8 cellular contexts compared by ENCODE assay signal in genomic region chr18:35029770-35030169, GRCh38. TPM values are rescaled to one million over a fixed set of nuclear protein-coding genes. Genes with fewer than 3 reads are reported as not detected.
A peak's percentile ranks its signal among the peaks of the same experiment; 100 is the strongest.
DNase-seq lines count a peak whose midpoint lies in the region; ATAC-seq, FAIRE-seq and TF ChIP-seq lines count a peak whose summit lies in the region.

No MANE protein-coding gene starts in this region.

- intact Hi-C loops in HepG2 (cut with micrococcal nuclease; ENCODE audit: unreplicated experiment): loop anchor here (5.0 kb wide), 1 partner anchor 52 kb away; no protein-coding TSS in a partner anchor

- CTCF ChIA-PET in HepG2 (lab: Yijun Ruan, JAX; ENCODE audit: low intra/inter-chr PET ratio, low total read pairs): no interaction called here

- no peaks in the 10 kb centered on the region for H3K9me3 Mint-ChIP-seq in neural crest cell

- H3K4me1 ChIP-seq in liver (ENCODE audit: control insufficient read depth in 4 of 4, insufficient read depth in 4 of 4, low read length in 3 of 4) (peaks cover 2 to 21% (median 10%) of the 10 kb centered on the region in 4 donors), HepG2 (ENCODE audit: insufficient read depth, low read length) (peaks cover 33% of the 10 kb centered on the region), adipocyte (ENCODE audit: control insufficient read depth, insufficient read depth, low read length) (peaks cover 55% of the 10 kb centered on the region), foreskin keratinocyte (no peaks in the 10 kb centered on the region)

- FAIRE-seq in HepG2 (lab: Jason Lieb, UNC) (no peak), RCC 7860 (lab: Jason Lieb, UNC) (no peak)

- H3K36me3 ChIP-seq in liver (ENCODE audit: control insufficient read depth in 4 of 4, insufficient read depth in 3 of 4, low read depth in 1 of 4, low read length in 3 of 4): no peaks in the 10 kb centered on the region
- H3K36me3 ChIP-seq in HepG2 (replicated peaks in 1 of 2; ENCODE audit: control insufficient read depth in 1 of 2, insufficient read depth in 2 of 2, low read length in 2 of 2): no peaks in the 10 kb centered on the region; a peak in 1 of 5 replicates
- no peaks in the 10 kb centered on the region for H3K36me3 ChIP-seq in adipocyte (ENCODE audit: control insufficient read depth, insufficient read depth, low read length, severe bottlenecking)

- no peaks in the 10 kb centered on the region for H3K36me3 Mint-ChIP-seq in neural crest cell (ENCODE audit: low read depth)

- under 1% methylated on average over 3 of the region's 3 CpGs for WGBS in liver
- 92% methylated on average over 3 of the region's 3 CpGs for WGBS in HepG2 (ENCODE audit: low lambda C conversion rate)

- TF ChIP-seq CTCF in liver (IDR thresholded peaks at IDR 0.05; ENCODE audit: low read depth, low read length, missing input control): peak; percentile 42
- TF ChIP-seq CTCF in HepG2 (CRISPR knock-in tag; IDR thresholded peaks at IDR 0.05): no peak
- peak; percentile 28 for TF ChIP-seq CTCF in neural crest cell (conservative IDR thresholded peaks at IDR 0.05)
- no peak for TF ChIP-seq CTCF in foreskin keratinocyte (conservative IDR thresholded peaks at IDR 0.05)

- no peak for TF ChIP-seq POLR2A in HepG2 (IDR thresholded peaks at IDR 0.05; ENCODE audit: insufficient read depth in 1 of 2, low read depth in 2 of 2, low read length in 2 of 2)

- H3K4me3 Mint-ChIP-seq in neural crest cell: no peak overlapping the region

- no peaks in the 10 kb centered on the region for H3K79me2 ChIP-seq in HepG2 (ENCODE audit: insufficient read depth, low read length)

- peak in 1 of 2 donors; percentile 53 for TF ChIP-seq RAD21 in liver (IDR thresholded peaks at IDR 0.05)
- no peak for TF ChIP-seq RAD21 in HepG2 (CRISPR knock-in tag; IDR thresholded peaks at IDR 0.05)

- no peaks in the 10 kb centered on the region for H3K27me3 ChIP-seq in liver (ENCODE audit: control insufficient read depth in 4 of 4, insufficient read depth in 4 of 4, low read length in 3 of 4)
- H3K27me3 ChIP-seq in HepG2 (ENCODE audit: control insufficient read depth in 1 of 2, insufficient read depth in 2 of 2, low read length in 2 of 2): no peaks in the 10 kb centered on the region
- H3K27me3 ChIP-seq in adipocyte (replicated peaks; ENCODE audit: control insufficient read depth, insufficient read depth, low read length): no peaks in the 10 kb centered on the region
- peaks cover 3% of the 10 kb centered on the region for H3K27me3 ChIP-seq in foreskin keratinocyte

- DNase-seq in HepG2 (ENCODE audit: low spot score) (no peak), adipocyte (ENCODE audit: low read depth) (no peak), neural crest cell (ENCODE audit: low read depth, low spot score) (no peak), GOT3 (lab: John Stamatoyannopoulos, UW) (no peak), foreskin keratinocyte (no peak), RCC 7860 (ENCODE audit: low spot score) (no peak)

- H3K27ac ChIP-seq in liver (ENCODE audit: low read depth in 1 of 2, low read length in 2 of 2) (peak overlapping the region; percentile 49 to 71), HepG2 (ENCODE audit: extremely low read length, insufficient read depth, low read length) (no peak overlapping the region), foreskin keratinocyte (no peak overlapping the region)

- no peak overlapping the region for H3K4me2 ChIP-seq in HepG2 (ENCODE audit: low read depth, low read length)

- in situ Hi-C loops in HepG2 (cut with HindIII; ENCODE audit: extremely low pct_ligation_motif_present, low pct_unique_long_range_greater_than_20kb): no loop called here

- POLR2A ChIA-PET in HepG2 (lab: Yijun Ruan, JAX): interaction anchor here (1.3 kb wide), 1 partner anchor 11 kb away, joined by 4 read pairs; the partner anchor contains the start of gene MAPRE2

- H3K4me1 Mint-ChIP-seq in neural crest cell: peaks cover 8% of the 10 kb centered on the region

- BruUV-seq in HepG2 (replicated peaks; lab: Mats Ljungman, UMichigan): no TSS peak

- no peaks in the 10 kb centered on the region for H4K20me1 ChIP-seq in HepG2 (ENCODE audit: insufficient read depth, low read length)

- H3K9ac ChIP-seq in liver (ENCODE audit: low read depth in 1 of 2, low read length in 2 of 2): peak overlapping the region; percentile 49 to 78
- no peak overlapping the region for H3K9ac ChIP-seq in HepG2 (ENCODE audit: insufficient read depth, low read depth, low read length)
- H3K9ac ChIP-seq in adipocyte (ENCODE audit: low read length): peak overlapping the region; percentile 0

- ATAC-seq in HepG2: no peak
- peak; percentile 57 for ATAC-seq in HG03095 (IDR thresholded peaks at IDR 0.05; ENCODE audit: unreplicated experiment)
- ATAC-seq in foreskin keratinocyte: no peak

- no peak overlapping the region for H2AFZ ChIP-seq in HepG2 (ENCODE audit: low read length)

- H3K4me3 ChIP-seq in liver (ENCODE audit: low read depth in 1 of 3, low read length in 3 of 3) (peak overlapping the region; percentile 41 to 58 (median 56)), HepG2 (replicated peaks in 1 of 3; ENCODE audit: insufficient read depth in 1 of 3, low read depth in 2 of 3, low read length in 3 of 3) (no peak overlapping the region), adipocyte (ENCODE audit: low read length) (peak overlapping the region; percentile 49)

- no peak overlapping the region for H3K27ac Mint-ChIP-seq in neural crest cell (ENCODE audit: unreplicated experiment)

- H3K9me3 ChIP-seq in liver (ENCODE audit: control insufficient read depth in 4 of 4, low read length in 3 of 4): no peaks in the 10 kb centered on the region
- H3K9me3 ChIP-seq in HepG2 (ENCODE audit: low read length): no peaks in the 10 kb centered on the region
- H3K9me3 ChIP-seq in adipocyte (ENCODE audit: control insufficient read depth, low read length): no peaks in the 10 kb centered on the region

- TF ChIP-seq EP300 in HepG2 (IDR thresholded peaks at IDR 0.05; ENCODE audit: low read depth in 2 of 2, low read length in 2 of 2) (no peak), HepG2 (CRISPR knock-in tag; IDR thresholded peaks at IDR 0.05; ENCODE audit: borderline replicate concordance) (no peak)

- no peaks in the 10 kb centered on the region for H3K27me3 Mint-ChIP-seq in neural crest cell (ENCODE audit: low read depth)

TF ChIP-seq in liver, 16 proteins besides CTCF, POLR2A, EP300 and RAD21 (continues in another document):
- TF ChIP-seq YY1 (IDR thresholded peaks at IDR 0.05): peak; percentile 4
- no peak for TF ChIP-seq JUND (IDR thresholded peaks at IDR 0.05)
- no peak for TF ChIP-seq MAX (IDR thresholded peaks at IDR 0.05)
- TF ChIP-seq, protein P1, sequence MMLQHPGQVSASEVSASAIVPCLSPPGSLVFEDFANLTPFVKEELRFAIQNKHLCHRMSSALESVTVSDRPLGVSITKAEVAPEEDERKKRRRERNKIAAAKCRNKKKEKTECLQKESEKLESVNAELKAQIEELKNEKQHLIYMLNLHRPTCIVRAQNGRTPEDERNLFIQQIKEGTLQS (IDR thresholded peaks at IDR 0.05): no peak
- TF ChIP-seq SP1 (IDR thresholded peaks at IDR 0.05): peak; percentile 17
- TF ChIP-seq HNF4A (conservative IDR thresholded peaks at IDR 0.05): no peak
- no peak for TF ChIP-seq GABPA (IDR thresholded peaks at IDR 0.05 in 1 of 2, conservative IDR thresholded peaks at IDR 0.05 in 1 of 2)

TF ChIP-seq in HepG2, 621 proteins besides CTCF, POLR2A, EP300 and RAD21:
- no peak for TF ChIP-seq MIER2 (CRISPR knock-in tag; IDR thresholded peaks at IDR 0.05)
- no peak for TF ChIP-seq CSRNP2 (CRISPR knock-in tag; conservative IDR thresholded peaks at IDR 0.05; ENCODE audit: low read depth)
- TF ChIP-seq CREM (IDR thresholded peaks at IDR 0.05): no peak
- no peak for TF ChIP-seq CREM (CRISPR knock-in tag; IDR thresholded peaks at IDR 0.05)
- TF ChIP-seq RAD51 (IDR thresholded peaks at IDR 0.05; ENCODE audit: borderline replicate concordance): no peak
- TF ChIP-seq ZNF615 (CRISPR knock-in tag; IDR thresholded peaks at IDR 0.05; ENCODE audit: borderline replicate concordance): no peak

RNA-seq across cellular contexts. Expression of gene MAPRE2, which starts 11.4 kb away (rescaled TPM):
- total RNA-seq in liver (10 to 100 TPM; 11.9 to 12.8 TPM), HepG2 (2016; rRNA removed; fragmentation: Illumina TruSeq; extraction: Trizol) (34.5 and 59.9 TPM in 2 replicates), neural crest cell (35.5 and 38.1 TPM in 2 replicates), foreskin keratinocyte (8.0 and 11.0 TPM in 2 replicates)
- polyA plus RNA-seq in liver (10 to 100 TPM in 1 of 2 donors, 1 to 10 TPM in 1; 7.9 to 10.2 TPM), HepG2 (2011; rRNA removed) (45.9 and 67.9 TPM in 2 replicates), foreskin keratinocyte (4.4 and 4.5 TPM in 2 replicates)
- total RNA-seq in HepG2 (2016; cell fraction: cytosol; rRNA removed; fragmentation: Illumina TruSeq; extraction: Trizol; ENCODE audit: low read depth): 3.2 and 3.3 TPM in 2 replicates
- total RNA-seq in HepG2 (2016; cell fraction: insoluble cytoplasmic fraction; rRNA removed; fragmentation: Illumina TruSeq; extraction: Trizol): 28.5 and 57.7 TPM in 2 replicates
- 11.0 and 11.4 TPM in 2 replicates for total RNA-seq in HepG2 (2016; cell fraction: membrane; rRNA removed; fragmentation: Illumina TruSeq; extraction: Trizol)
- total RNA-seq in HepG2 (2016; cell fraction: nucleus; rRNA removed; fragmentation: Illumina TruSeq; extraction: Trizol): 35.9 and 36.8 TPM in 2 replicates
- polyA plus RNA-seq in HepG2 (2011; cell fraction: cytosol; rRNA removed): 44.7 and 50.7 TPM in 2 replicates
- polyA plus RNA-seq in HepG2 (2011; cell fraction: nucleus; rRNA removed): 22.5 and 24.0 TPM in 2 replicates
- 38.3 and 53.1 TPM in 2 replicates for polyA plus RNA-seq in HepG2 (2012)
- polyA plus RNA-seq in HepG2 (2016; cell fraction: cytosol; fragmentation: Illumina TruSeq; extraction: Trizol; ENCODE audit: low read depth): 2.5 and 2.7 TPM in 2 replicates
- 79.4 and 84.4 TPM in 2 replicates for polyA plus RNA-seq in HepG2 (2016; cell fraction: insoluble cytoplasmic fraction; fragmentation: Illumina TruSeq; extraction: Trizol; ENCODE audit: low read depth)
- 9.2 and 9.5 TPM in 2 replicates for polyA plus RNA-seq in HepG2 (2016; cell fraction: membrane; fragmentation: Illumina TruSeq; extraction: Trizol; ENCODE audit: low read depth)
- polyA plus RNA-seq in HepG2 (2016; cell fraction: nucleus; fragmentation: Illumina TruSeq; extraction: Trizol; ENCODE audit: insufficient read depth, low read depth): 23.3 and 29.2 TPM in 2 replicates
- polyA minus RNA-seq in HepG2 (2011; rRNA and poly(A)+ RNA removed; ENCODE audit: low replicate concordance): 44.6 and 79.7 TPM in 2 replicates
- 60.2 and 76.8 TPM in 2 replicates for polyA minus RNA-seq in HepG2 (2011; cell fraction: cytosol; rRNA and poly(A)+ RNA removed)
- polyA minus RNA-seq in HepG2 (2011; cell fraction: nucleus; rRNA and poly(A)+ RNA removed): 83.6 and 91.6 TPM in 2 replicates

Comparison
In these comparisons a context has a peak if more than half of its experiments do, and no peak if none do; other contexts are left out.
1. H3K27ac ChIP-seq: peak in liver (2 of 2); none in HepG2 (single experiment) and foreskin keratinocyte (single experiment).
2. H3K4me3 ChIP-seq: peak in liver (3 of 3) and adipocyte (single experiment); none in HepG2 (0 of 3).
3. CTCF ChIP-seq: peak in liver (single experiment) and neural crest cell (single experiment); none in HepG2 (single experiment) and foreskin keratinocyte (single experiment).